In genomic region chr1:181936768-181937581, GRCh38 we compare ENCODE assay signal across 8 cellular contexts.
A peak's percentile ranks its signal among the peaks of the same experiment; 100 is the strongest.
DNase-seq lines count a peak whose midpoint lies in the region; ATAC-seq and TF ChIP-seq lines count a peak whose summit lies in the region.

No MANE protein-coding gene starts in this region.

- no peaks in the 10 kb centered on the region for H3K9me3 Mint-ChIP-seq in activated CD4-positive, alpha-beta T cell treated with anti-CD3 and anti-CD28 coated beads, Interleukin-2, amount 10 ng/mL, durations not matched to agents 24 days and 14 days

- H3K27me3 ChIP-seq in DOHH2 (ENCODE audit: control insufficient read depth, low read length): no peaks in the 10 kb centered on the region
- H3K27me3 ChIP-seq in trophoblast cell (ENCODE audit: insufficient read depth, low read length): no peaks in the 10 kb centered on the region

- no peaks in the 10 kb centered on the region for H3K79me2 ChIP-seq in DOHH2 (ENCODE audit: control insufficient read depth, low read length)
- no peaks in the 10 kb centered on the region for H3K79me2 ChIP-seq in trophoblast cell (ENCODE audit: control insufficient read depth, insufficient read depth, low read length, poor library complexity)

- H3K4ac ChIP-seq in trophoblast cell (ENCODE audit: low read depth, low read length): no peak overlapping the region

- DNase-seq in GM20000 (ENCODE audit: low spot score) (peak; percentile 76), NCI-H2227 treated with DMSO at 0.1 percent for 48 hours (lab: John Stamatoyannopoulos, UW) (peak; percentile 71), erythroblast (lab: John Stamatoyannopoulos, UW) (peak; percentile 39 to 62), trophoblast cell (peak; percentile 69 to 76), GF-D8 (lab: John Stamatoyannopoulos, UW) (no peak)
- peak; percentile 76 for DNase-seq in activated CD4-positive, alpha-beta T cell treated with anti-CD3 and anti-CD28 coated beads, Interleukin-2, amount 10 ng/mL, durations not matched to agents 24 days and 14 days

- H3K36me3 ChIP-seq in DOHH2 (ENCODE audit: control insufficient read depth, low read length) (no peaks in the 10 kb centered on the region), trophoblast cell (ENCODE audit: control insufficient read depth in 1 of 2, insufficient read depth in 2 of 2, low read length in 2 of 2) (no peaks in the 10 kb centered on the region)

- H4K12ac ChIP-seq in trophoblast cell (ENCODE audit: low read depth, low read length): no peak overlapping the region

- no peak overlapping the region for H3K14ac ChIP-seq in trophoblast cell (ENCODE audit: low read length)

- peaks cover 6% of the 10 kb centered on the region for H3K27me3 Mint-ChIP-seq in activated CD4-positive, alpha-beta T cell treated with anti-CD3 and anti-CD28 coated beads, Interleukin-2, amount 10 ng/mL, durations not matched to agents 24 days and 14 days

- no peaks in the 10 kb centered on the region for H3K79me1 ChIP-seq in trophoblast cell (ENCODE audit: low read length)

- no peak overlapping the region for H3K27ac ChIP-seq in DOHH2 (ENCODE audit: low read depth, low read length)
- no peak overlapping the region for H3K27ac ChIP-seq in trophoblast cell (ENCODE audit: low read depth, low read length)

- H2AFZ ChIP-seq in trophoblast cell (ENCODE audit: insufficient read depth, low read length, poor library complexity): no peak overlapping the region

- no CpG with 5 or more reads among the region's 9 CpGs for WGBS in trophoblast cell (ENCODE audit: extremely low coverage, insufficient coverage, insufficient read length)

- H3K9ac ChIP-seq in trophoblast cell (ENCODE audit: low read length): no peak overlapping the region

- H2BK5ac ChIP-seq in trophoblast cell (ENCODE audit: low read depth, low read length, poor library complexity): no peak overlapping the region

- H3K4me3 Mint-ChIP-seq in activated CD4-positive, alpha-beta T cell treated with anti-CD3 and anti-CD28 coated beads, Interleukin-2, amount 10 ng/mL, durations not matched to agents 24 days and 14 days: no peak overlapping the region

- H4K20me1 ChIP-seq in DOHH2 (ENCODE audit: control insufficient read depth, insufficient read depth, low read depth, low read length): no peaks in the 10 kb centered on the region

- no peak overlapping the region for H2BK12ac ChIP-seq in trophoblast cell (ENCODE audit: low read length)

- H4K8ac ChIP-seq in trophoblast cell (ENCODE audit: low read depth, low read length): no peak overlapping the region

- H3K4me2 ChIP-seq in DOHH2 (ENCODE audit: low read length) (peak overlapping the region; percentile 50; the same call in 1 of the 2 replicates), trophoblast cell (ENCODE audit: low read length) (no peak overlapping the region)

- H3K4me3 ChIP-seq in DOHH2 (ENCODE audit: low read length) (peak overlapping the region; percentile 36), trophoblast cell (ENCODE audit: low read depth, low read length) (no peak overlapping the region)

- H3K9me2 ChIP-seq in DOHH2 (replicated peaks; ENCODE audit: control insufficient read depth, low read length): no peaks in the 10 kb centered on the region

- no peaks in the 10 kb centered on the region for H3K36me3 Mint-ChIP-seq in activated CD4-positive, alpha-beta T cell treated with anti-CD3 and anti-CD28 coated beads, Interleukin-2, amount 10 ng/mL, durations not matched to agents 24 days and 14 days (ENCODE audit: low read depth)

- no peak overlapping the region for H4K91ac ChIP-seq in trophoblast cell (ENCODE audit: low read depth, low read length)

- H3K4me1 ChIP-seq in DOHH2 (ENCODE audit: control insufficient read depth, low read length) (no peaks in the 10 kb centered on the region), trophoblast cell (ENCODE audit: control insufficient read depth in 1 of 2, insufficient read depth in 2 of 2, low read length in 2 of 2) (no peaks in the 10 kb centered on the region)

- no peaks in the 10 kb centered on the region for H3F3A ChIP-seq in DOHH2 (ENCODE audit: control insufficient read depth, insufficient read depth)

- TF ChIP-seq CTCF in DOHH2 (IDR thresholded peaks at IDR 0.05; ENCODE audit: low read depth, low read length, poor library complexity, severe bottlenecking) (peak; percentile 75), GM20000 (IDR thresholded peaks at IDR 0.05; ENCODE audit: extremely low read depth, missing control alignments) (peak; percentile 65)

- H3K9me3 ChIP-seq in DOHH2 (ENCODE audit: control insufficient read depth, insufficient read depth, low read length) (no peaks in the 10 kb centered on the region), trophoblast cell (ENCODE audit: insufficient read depth, low read depth, low read length) (no peaks in the 10 kb centered on the region)

- ATAC-seq in HG03457 (IDR thresholded peaks at IDR 0.05; ENCODE audit: unreplicated experiment): peak; percentile 81

- no peaks in the 10 kb centered on the region for H3K4me1 Mint-ChIP-seq in activated CD4-positive, alpha-beta T cell treated with anti-CD3 and anti-CD28 coated beads, Interleukin-2, amount 10 ng/mL, durations not matched to agents 24 days and 14 days

- H3K27ac Mint-ChIP-seq in activated CD4-positive, alpha-beta T cell treated with anti-CD3 and anti-CD28 coated beads, Interleukin-2, amount 10 ng/mL, durations not matched to agents 24 days and 14 days: no peak overlapping the region

- no peak overlapping the region for H3K18ac ChIP-seq in trophoblast cell (ENCODE audit: low read length)

- intact Hi-C loops in activated CD4-positive, alpha-beta T cell treated with anti-CD3 and anti-CD28 coated beads, Interleukin-2, amount 10 ng/mL, durations not matched to agents 24 days and 14 days (cut with micrococcal nuclease): loop anchor here (2.0 to 5.0 kb wide), 2 partner anchors 110 to 458 kb away; no protein-coding TSS in a partner anchor

- no peak overlapping the region for H3K23ac ChIP-seq in trophoblast cell (ENCODE audit: low read length)

- H2AK5ac ChIP-seq in trophoblast cell (ENCODE audit: low read length): no peak overlapping the region

- TF ChIP-seq POLR2A in erythroblast (IDR thresholded peaks at IDR 0.05; ENCODE audit: low read length): no peak

- H2BK120ac ChIP-seq in trophoblast cell (ENCODE audit: insufficient read depth, low read length, poor library complexity): no peak overlapping the region
